Comparison of ENCODE assay signal across 17 cellular contexts in the genomic region with DNA sequence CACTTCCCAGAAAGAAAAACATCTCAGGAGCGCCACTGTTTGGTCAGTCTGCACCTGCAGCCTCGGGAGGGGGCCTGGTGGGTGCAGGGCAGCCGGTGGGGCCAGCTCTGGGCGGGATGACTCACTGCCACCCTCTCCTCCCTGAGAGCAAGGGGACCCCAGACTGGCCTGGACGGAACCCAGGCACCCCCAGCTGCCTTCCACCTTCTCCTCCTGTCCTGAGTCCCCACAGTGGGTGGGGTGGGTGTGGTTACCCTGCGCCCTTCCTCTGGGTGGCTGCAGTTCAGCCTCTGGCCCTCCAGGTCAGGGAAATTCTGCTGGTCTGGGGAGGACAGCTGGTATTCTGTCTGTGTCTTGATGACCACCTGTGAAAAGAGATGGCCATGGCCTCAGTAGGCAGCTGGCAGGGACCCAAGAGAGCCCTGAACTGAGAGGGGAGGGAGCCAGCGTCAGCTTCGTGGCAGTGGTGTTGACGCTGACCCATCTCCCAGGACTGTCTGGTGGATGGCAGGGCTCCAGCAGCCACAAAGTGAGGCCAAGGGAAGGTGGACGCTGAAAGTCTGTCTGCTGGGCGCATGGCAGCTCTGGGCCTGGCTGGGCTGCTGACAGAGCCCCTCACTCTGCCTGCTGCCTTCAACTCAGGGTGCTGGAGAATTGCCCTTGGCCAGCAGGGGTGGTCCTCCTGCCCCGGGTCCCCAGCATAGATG. TPM values are rescaled to one million over a fixed set of nuclear protein-coding genes. Genes with fewer than 3 reads are reported as not detected.
A peak's percentile ranks its signal among the peaks of the same experiment; 100 is the strongest.
DNase-seq lines count a peak whose midpoint lies in the region; TF ChIP-seq lines count a peak whose summit lies in the region.
"Had no signal": no experiment of that assay in that cellular context is flagged by ENCODE, and none has a peak within 500 bp of the region (broad histone marks: within the 10 kb centered on the region; RNA-seq: fewer than 3 reads in every experiment).

No MANE protein-coding gene starts in this region.

- H3K4me1 Mint-ChIP-seq in nephron (peaks cover 15% of the 10 kb centered on the region), endothelial cell (ENCODE audit: unreplicated experiment) (no peaks in the 10 kb centered on the region)

- H3K4me3 Mint-ChIP-seq in nephron (peak overlapping the region in 2 of 3 experiments; percentile 21 to 41), endothelial cell (ENCODE audit: unreplicated experiment) (no peak overlapping the region)
- H3K4me3 Mint-ChIP-seq: activated T-cell treated with anti-CD3 and anti-CD28 coated beads, Interleukin-2, amount 50 U/mL, for 24 hours; effector memory CD8-positive, alpha-beta T cell had no signal

- TF ChIP-seq CTCF in nephron (IDR thresholded peaks at IDR 0.05; ENCODE audit: unreplicated experiment in 3 of 3) (no peak), endothelial cell (IDR thresholded peaks at IDR 0.05; ENCODE audit: unreplicated experiment) (no peak)

- peaks cover 79% of the 10 kb centered on the region for H3K27me3 Mint-ChIP-seq in nephron (ENCODE audit: low read depth)
- H3K27me3 Mint-ChIP-seq in endothelial cell (ENCODE audit: unreplicated experiment), result peaks cover 31% of the 10 kb centered on the region

- DNase-seq in DMS53 (lab: John Stamatoyannopoulos, UW), result peak; percentile 62
- DNase-seq in DMS53 treated with DMSO at 0.1 percent for 48 hours (lab: John Stamatoyannopoulos, UW; ENCODE audit: unreplicated experiment), result no peak
- peak; percentile 68 for DNase-seq in SHP77 treated with DMSO at 0.1 percent for 48 hours (lab: John Stamatoyannopoulos, UW)
- DNase-seq in D341Med (ENCODE audit: low spot score), result no peak
- no peak for DNase-seq in endothelial cell (ENCODE audit: low spot score)
- DNase-seq: activated CD4-positive, alpha-beta T cell treated with anti-CD3 and anti-CD28 coated beads, Interleukin-2, amount 50 U/mL, for 48 hours; activated T-cell treated with anti-CD3 and anti-CD28 coated beads, Interleukin-2, amount 50 U/mL, for 24 hours; DMS153; effector memory CD8-positive, alpha-beta T cell; KBM-7; left colon; NCI-H1092; stimulated activated CD4-positive, alpha-beta T cell treated with anti-CD3 and anti-CD28 coated beads, Interleukin-12 subunit alpha, Interleukin-12 subunit beta, amount 100 ng/mL, for 4 hours; stimulated activated naive CD4-positive, alpha-beta T cell treated with Interleukin-2 at 50 U/mL for 16 hours; trophoblast cell had no signal

- peaks cover 14% of the 10 kb centered on the region for H3K9me3 Mint-ChIP-seq in nephron
- no peaks in the 10 kb centered on the region for H3K9me3 Mint-ChIP-seq in endothelial cell (ENCODE audit: unreplicated experiment)
- H3K9me3 Mint-ChIP-seq: activated T-cell treated with anti-CD3 and anti-CD28 coated beads, Interleukin-2, amount 50 U/mL, for 24 hours; effector memory CD8-positive, alpha-beta T cell had no signal

- H3K27ac Mint-ChIP-seq in nephron, result no peak overlapping the region
- H3K27ac Mint-ChIP-seq in endothelial cell (ENCODE audit: unreplicated experiment), result no peak overlapping the region
- H3K27ac Mint-ChIP-seq: activated naive CD8-positive, alpha-beta T cell; activated T-cell treated with anti-CD3 and anti-CD28 coated beads, Interleukin-2, amount 50 U/mL, for 24 hours; effector memory CD8-positive, alpha-beta T cell had no signal

- H3K36me3 Mint-ChIP-seq in nephron (ENCODE audit: low read depth) (no peaks in the 10 kb centered on the region), endothelial cell (ENCODE audit: low read depth, unreplicated experiment) (no peaks in the 10 kb centered on the region)
- H3K36me3 Mint-ChIP-seq: activated naive CD8-positive, alpha-beta T cell had no signal

RNA-seq across cellular contexts. Expression of a gene that starts 8.9 kb away (rescaled TPM):
- total RNA-seq in endothelial cell (ENCODE audit: unreplicated experiment), result not detected

RNA-seq across cellular contexts. Expression of a gene that starts 19.1 kb away (rescaled TPM):
- total RNA-seq in endothelial cell (ENCODE audit: unreplicated experiment), result 18.6 TPM

RNA-seq across cellular contexts. Expression of a gene that starts 19.1 kb away (rescaled TPM):
- total RNA-seq in endothelial cell (ENCODE audit: unreplicated experiment), result 50.7 TPM

RNA-seq across cellular contexts. Expression of a gene that starts 19.4 kb away (rescaled TPM):
- not detected for total RNA-seq in endothelial cell (ENCODE audit: unreplicated experiment)

RNA-seq across cellular contexts. Expression of a gene that starts 30.0 kb away (rescaled TPM):
- 8.9 TPM for total RNA-seq in endothelial cell (ENCODE audit: unreplicated experiment)

Comparison
In these comparisons a context has a peak if more than half of its experiments do, and no peak if none do; other contexts are left out.
1. DNase-seq: peak in DMS53 (single experiment) and SHP77 treated with DMSO at 0.1 percent for 48 hours (single experiment); none in DMS53 treated with DMSO at 0.1 percent for 48 hours (single experiment), D341Med (single experiment) and endothelial cell (single experiment).